1 cellular context compared by ENCODE assay signal in the genomic region with DNA sequence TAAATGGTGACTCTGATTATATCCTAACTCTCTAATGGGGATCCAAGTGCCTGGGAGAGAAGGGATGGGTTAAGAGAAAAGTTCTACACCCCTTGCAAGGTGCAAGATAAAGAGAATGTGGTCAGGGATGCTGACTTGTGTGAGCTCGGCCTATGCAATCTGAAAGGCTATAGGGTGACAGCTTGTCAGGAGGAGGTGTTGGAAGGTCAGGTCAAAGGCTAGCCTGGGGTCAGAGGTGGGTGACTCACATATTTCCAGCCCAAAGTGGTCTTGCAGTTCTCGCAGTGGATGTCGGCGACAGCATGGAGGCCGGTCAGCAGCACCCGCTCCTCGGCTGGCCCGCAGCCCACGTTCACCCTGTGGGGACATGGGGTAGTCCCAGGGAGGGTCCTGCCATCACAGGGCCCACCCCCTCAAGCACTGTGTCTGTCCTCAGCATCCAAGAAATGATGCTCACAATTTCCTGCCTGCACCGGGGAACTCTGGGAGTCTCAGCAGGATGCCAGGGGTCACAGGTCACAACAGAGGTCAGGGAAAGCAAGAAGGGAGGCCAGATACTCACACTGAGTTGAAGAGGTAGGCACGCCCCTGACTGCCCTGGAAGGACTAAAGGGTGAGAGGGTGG.
TF ChIP-seq lines count a peak whose summit lies in the region.

No MANE protein-coding gene starts in this region.

TF ChIP-seq in K562, 482 proteins besides CTCF, POLR2A, EP300 and RAD21 (continued from another document):
- TF ChIP-seq, protein P1, sequence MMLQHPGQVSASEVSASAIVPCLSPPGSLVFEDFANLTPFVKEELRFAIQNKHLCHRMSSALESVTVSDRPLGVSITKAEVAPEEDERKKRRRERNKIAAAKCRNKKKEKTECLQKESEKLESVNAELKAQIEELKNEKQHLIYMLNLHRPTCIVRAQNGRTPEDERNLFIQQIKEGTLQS (IDR thresholded peaks at IDR 0.05) = peak; percentile 68
- TF ChIP-seq, protein P1 (CRISPR knock-in tag; conservative IDR thresholded peaks at IDR 0.05) = no peak
- TF ChIP-seq SIN3A (IDR thresholded peaks at IDR 0.05; ENCODE audit: borderline replicate concordance in 2 of 2, control insufficient read depth in 1 of 2, low read depth in 2 of 2, low read length in 2 of 2) (no peak), ZNF24 (IDR thresholded peaks at IDR 0.05) (no peak), CSDE1 (IDR thresholded peaks at IDR 0.05) (no peak), SAFB2 (IDR thresholded peaks at IDR 0.05; ENCODE audit: borderline replicate concordance, low read depth, low read length, severe bottlenecking) (no peak), ZEB2 (IDR thresholded peaks at IDR 0.05) (no peak), SAFB (IDR thresholded peaks at IDR 0.05; ENCODE audit: borderline replicate concordance, low read depth, low read length) (no peak), KLF10 (CRISPR knock-in tag; IDR thresholded peaks at IDR 0.05) (no peak), ELF2 (CRISPR knock-in tag; IDR thresholded peaks at IDR 0.05) (no peak), ZFX (CRISPR knock-in tag; IDR thresholded peaks at IDR 0.05) (peak; percentile 15; the same call in 1 of the 2 replicates), HNRNPLL (IDR thresholded peaks at IDR 0.05; ENCODE audit: low read depth, low read length, poor library complexity, severe bottlenecking) (no peak), MEF2A (IDR thresholded peaks at IDR 0.05; ENCODE audit: control insufficient read depth, low read depth, low read length) (no peak), JUND (IDR thresholded peaks at IDR 0.05; ENCODE audit: borderline replicate concordance, low read depth, low read length) (peak; percentile 54; the same call in 1 of the 2 replicates), JUND (tag; IDR thresholded peaks at IDR 0.05; ENCODE audit: borderline replicate concordance, low read depth, low read length) (no peak), ZNF77 (CRISPR knock-in tag; IDR thresholded peaks at IDR 0.05) (no peak), ZNF644 (tag; IDR thresholded peaks at IDR 0.05; ENCODE audit: low read depth) (no peak), EHMT2 (IDR thresholded peaks at IDR 0.05) (no peak), HLTF (IDR thresholded peaks at IDR 0.05) (no peak), FOSL1 (tag; conservative IDR thresholded peaks at IDR 0.05) (peak; percentile 46; the same call in 1 of the 2 replicates), ARID1B (IDR thresholded peaks at IDR 0.05) (peak; percentile 28; the same call in 1 of the 2 replicates), ZC3H4 (CRISPR knock-in tag; IDR thresholded peaks at IDR 0.05; ENCODE audit: borderline replicate concordance) (0 out of 2 replicates have a peak, but pooled peaks have one; percentile 37), NR2C2 (CRISPR knock-in tag; IDR thresholded peaks at IDR 0.05) (peak; percentile 84), NR2C2 (tag; IDR thresholded peaks at IDR 0.05) (peak; percentile 86), ZNF140 (CRISPR knock-in tag; IDR thresholded peaks at IDR 0.05) (no peak), HDAC1 (IDR thresholded peaks at IDR 0.05) (no peak), SRSF7 (optimal IDR thresholded peaks at IDR 0.05; ENCODE audit: low read depth, low read length) (no peak), MED1 (CRISPR knock-in tag; IDR thresholded peaks at IDR 0.05; ENCODE audit: borderline replicate concordance) (no peak), HMGN3 (IDR thresholded peaks at IDR 0.05; ENCODE audit: borderline replicate concordance, extremely low read depth, insufficient read length, low read depth, low read length) (no peak), RCOR1 (IDR thresholded peaks at IDR 0.05; ENCODE audit: borderline replicate concordance in 1 of 2, low read depth in 2 of 2, low read length in 2 of 2) (peak in 1 of 2 experiments; percentile 49; a peak in 1 of 4 replicates), NR2C1 (IDR thresholded peaks at IDR 0.05) (peak; percentile 90), NR2C1 (tag; IDR thresholded peaks at IDR 0.05) (peak; percentile 93), MCM5 (IDR thresholded peaks at IDR 0.05; ENCODE audit: low read depth) (no peak), DMBX1 (CRISPR knock-in tag; IDR thresholded peaks at IDR 0.05; ENCODE audit: borderline replicate concordance) (no peak), TRIM28 (IDR thresholded peaks at IDR 0.05) (no peak), RAD51 (IDR thresholded peaks at IDR 0.05; ENCODE audit: borderline replicate concordance, low read depth) (no peak)
- TF ChIP-seq, protein P2, sequence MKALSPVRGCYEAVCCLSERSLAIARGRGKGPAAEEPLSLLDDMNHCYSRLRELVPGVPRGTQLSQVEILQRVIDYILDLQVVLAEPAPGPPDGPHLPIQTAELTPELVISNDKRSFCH (CRISPR knock-in tag; IDR thresholded peaks at IDR 0.05) = no peak
- TF ChIP-seq, protein P2 (tag; IDR thresholded peaks at IDR 0.05) = 0 out of 2 replicates have a peak, but pooled peaks have one; percentile 19
- TF ChIP-seq, protein P3, sequence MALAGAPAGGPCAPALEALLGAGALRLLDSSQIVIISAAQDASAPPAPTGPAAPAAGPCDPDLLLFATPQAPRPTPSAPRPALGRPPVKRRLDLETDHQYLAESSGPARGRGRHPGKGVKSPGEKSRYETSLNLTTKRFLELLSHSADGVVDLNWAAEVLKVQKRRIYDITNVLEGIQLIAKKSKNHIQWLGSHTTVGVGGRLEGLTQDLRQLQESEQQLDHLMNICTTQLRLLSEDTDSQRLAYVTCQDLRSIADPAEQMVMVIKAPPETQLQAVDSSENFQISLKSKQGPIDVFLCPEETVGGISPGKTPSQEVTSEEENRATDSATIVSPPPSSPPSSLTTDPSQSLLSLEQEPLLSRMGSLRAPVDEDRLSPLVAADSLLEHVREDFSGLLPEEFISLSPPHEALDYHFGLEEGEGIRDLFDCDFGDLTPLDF (CRISPR knock-in tag; IDR thresholded peaks at IDR 0.05) = no peak
- TF ChIP-seq, protein P4, sequence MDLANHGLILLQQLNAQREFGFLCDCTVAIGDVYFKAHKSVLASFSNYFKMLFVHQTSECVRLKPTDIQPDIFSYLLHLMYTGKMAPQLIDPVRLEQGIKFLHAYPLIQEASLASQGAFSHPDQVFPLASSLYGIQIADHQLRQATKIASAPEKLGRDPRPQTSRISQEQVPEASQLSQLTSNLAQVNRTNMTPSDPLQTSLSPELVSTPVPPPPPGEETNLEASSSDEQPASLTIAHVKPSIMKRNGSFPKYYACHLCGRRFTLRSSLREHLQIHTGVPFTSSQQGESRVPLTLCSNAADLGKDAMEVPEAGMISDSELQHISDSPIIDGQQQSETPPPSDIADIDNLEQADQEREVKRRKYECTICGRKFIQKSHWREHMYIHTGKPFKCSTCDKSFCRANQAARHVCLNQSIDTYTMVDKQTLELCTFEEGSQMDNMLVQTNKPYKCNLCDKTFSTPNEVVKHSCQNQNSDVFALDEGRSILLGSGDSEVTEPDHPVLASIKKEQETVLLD (IDR thresholded peaks at IDR 0.05) = 0 out of 2 replicates have a peak, but pooled peaks have one; percentile 21
- TF ChIP-seq, protein P5, sequence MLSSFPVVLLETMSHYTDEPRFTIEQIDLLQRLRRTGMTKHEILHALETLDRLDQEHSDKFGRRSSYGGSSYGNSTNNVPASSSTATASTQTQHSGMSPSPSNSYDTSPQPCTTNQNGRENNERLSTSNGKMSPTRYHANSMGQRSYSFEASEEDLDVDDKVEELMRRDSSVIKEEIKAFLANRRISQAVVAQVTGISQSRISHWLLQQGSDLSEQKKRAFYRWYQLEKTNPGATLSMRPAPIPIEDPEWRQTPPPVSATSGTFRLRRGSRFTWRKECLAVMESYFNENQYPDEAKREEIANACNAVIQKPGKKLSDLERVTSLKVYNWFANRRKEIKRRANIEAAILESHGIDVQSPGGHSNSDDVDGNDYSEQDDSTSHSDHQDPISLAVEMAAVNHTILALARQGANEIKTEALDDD (IDR thresholded peaks at IDR 0.05) = 0 out of 2 replicates have a peak, but pooled peaks have one; percentile 32
- TF ChIP-seq, protein P6, sequence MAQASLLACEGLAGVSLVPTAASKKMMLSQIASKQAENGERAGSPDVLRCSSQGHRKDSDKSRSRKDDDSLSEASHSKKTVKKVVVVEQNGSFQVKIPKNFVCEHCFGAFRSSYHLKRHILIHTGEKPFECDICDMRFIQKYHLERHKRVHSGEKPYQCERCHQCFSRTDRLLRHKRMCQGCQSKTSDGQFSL (CRISPR knock-in tag; IDR thresholded peaks at IDR 0.05) = no peak
- TF ChIP-seq, protein P6 (tag; IDR thresholded peaks at IDR 0.05) = no peak
TF ChIP-seq in K562: peak in this region for 21.
